In the genomic region with DNA sequence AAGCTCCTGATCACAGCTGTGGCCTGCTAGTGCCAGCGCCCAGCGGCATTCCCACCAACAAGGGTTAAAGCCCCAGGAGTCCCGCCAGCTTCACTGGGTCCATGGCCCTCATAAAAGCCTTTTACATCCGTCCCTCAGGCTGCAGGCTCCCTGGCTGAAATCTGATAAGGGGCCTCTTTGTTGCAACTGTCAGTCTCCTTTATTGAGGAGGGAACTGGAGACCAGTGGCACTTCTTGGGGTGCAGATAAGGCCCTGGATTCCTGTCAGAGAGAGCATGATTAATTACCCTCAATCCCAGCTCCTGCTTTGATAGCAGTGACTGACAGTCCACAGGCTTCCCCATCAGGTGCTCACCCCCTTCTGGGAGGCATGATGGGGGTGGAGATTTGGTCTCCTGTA, we compare ENCODE assay signal across 1 cellular context.
A peak's percentile ranks its signal among the peaks of the same experiment; 100 is the strongest.
TF ChIP-seq lines count a peak whose summit lies in the region.

No MANE protein-coding gene starts in this region.

TF ChIP-seq in SK-N-SH, 30 proteins besides CTCF, POLR2A, EP300 and RAD21:
- TF ChIP-seq MXI1 (IDR thresholded peaks at IDR 0.05; ENCODE audit: low read depth, low read length) (0 out of 2 replicates have a peak, but pooled peaks have one; percentile 26), RCOR1 (IDR thresholded peaks at IDR 0.05; ENCODE audit: low read length) (peak; percentile 87), CHD2 (IDR thresholded peaks at IDR 0.05; ENCODE audit: low read length, partially characterized antibody) (peak; percentile 54), NRF1 (IDR thresholded peaks at IDR 0.05; ENCODE audit: low read depth, low read length) (no peak), FOXJ3 (CRISPR knock-in tag; IDR thresholded peaks at IDR 0.05) (peak; percentile 71), SMC3 (IDR thresholded peaks at IDR 0.05; ENCODE audit: low read depth, low read length) (peak; percentile 1; the same call in 1 of the 2 replicates), GATA2 (CRISPR knock-in tag; IDR thresholded peaks at IDR 0.05) (peak; percentile 92), FOSL2 (IDR thresholded peaks at IDR 0.05; ENCODE audit: borderline replicate concordance, low read depth) (no peak)
- TF ChIP-seq, protein P1, sequence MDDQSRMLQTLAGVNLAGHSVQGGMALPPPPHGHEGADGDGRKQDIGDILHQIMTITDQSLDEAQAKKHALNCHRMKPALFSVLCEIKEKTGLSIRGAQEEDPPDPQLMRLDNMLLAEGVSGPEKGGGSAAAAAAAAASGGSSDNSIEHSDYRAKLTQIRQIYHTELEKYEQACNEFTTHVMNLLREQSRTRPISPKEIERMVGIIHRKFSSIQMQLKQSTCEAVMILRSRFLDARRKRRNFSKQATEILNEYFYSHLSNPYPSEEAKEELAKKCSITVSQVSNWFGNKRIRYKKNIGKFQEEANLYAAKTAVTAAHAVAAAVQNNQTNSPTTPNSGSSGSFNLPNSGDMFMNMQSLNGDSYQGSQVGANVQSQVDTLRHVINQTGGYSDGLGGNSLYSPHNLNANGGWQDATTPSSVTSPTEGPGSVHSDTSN (IDR thresholded peaks at IDR 0.05): no peak
